ENCODE assay signal across 8 cellular contexts in the genomic region with DNA sequence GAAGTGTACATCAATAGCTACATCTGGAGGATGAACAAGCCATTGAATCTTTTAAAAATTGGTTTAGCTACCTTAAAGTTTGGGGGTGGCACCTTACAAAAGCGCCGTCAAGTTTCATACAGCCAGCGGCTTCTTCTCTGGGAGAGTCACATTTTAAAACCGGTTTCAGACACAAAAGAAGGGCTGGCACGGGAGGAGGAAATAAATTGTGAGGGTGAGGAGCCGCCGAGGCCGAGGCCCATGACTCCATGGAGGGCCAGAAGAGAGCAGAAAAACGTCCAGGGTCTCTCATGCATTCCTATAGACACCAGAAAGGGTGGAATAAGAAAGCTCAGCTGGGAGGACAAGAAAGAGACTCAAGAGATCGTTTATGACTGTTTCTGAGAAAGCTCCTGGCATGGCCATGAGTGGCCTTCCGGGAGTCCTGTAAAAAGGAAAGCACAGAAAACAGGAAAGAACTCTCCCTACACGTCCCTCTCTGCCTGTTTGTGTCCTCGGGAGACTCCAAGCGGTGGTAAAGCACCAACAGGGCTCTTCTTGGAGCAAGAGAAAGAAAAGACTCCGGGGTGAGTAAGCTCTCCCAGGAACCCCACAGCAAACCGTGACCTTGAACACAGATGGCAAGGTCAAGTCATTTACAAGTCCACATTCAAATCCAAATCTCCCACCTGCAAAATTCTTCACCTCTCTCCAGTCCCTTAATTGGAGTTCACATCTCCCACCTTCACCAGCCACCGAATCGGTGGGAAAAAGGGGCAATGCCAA. TPM values are rescaled to one million over a fixed set of nuclear protein-coding genes. Genes with fewer than 3 reads are reported as not detected.
DNase-seq lines count a peak whose midpoint lies in the region; ATAC-seq, FAIRE-seq and TF ChIP-seq lines count a peak whose summit lies in the region.

No MANE protein-coding gene starts in this region.

- H3K9me1 ChIP-seq in keratinocyte (ENCODE audit: control insufficient read depth, extremely low read depth, insufficient read depth, low read length): no peaks in the 10 kb centered on the region

- H4K20me1 ChIP-seq in PC-3 (ENCODE audit: low read length) (0 out of 2 replicates have a peak, but pooled peaks cover 6% of the 10 kb centered on the region), keratinocyte (ENCODE audit: control insufficient read depth, extremely low read depth, insufficient read depth, low read length) (no peaks in the 10 kb centered on the region)

- H3K27ac ChIP-seq in PC-3 (ENCODE audit: low read length): peak overlapping the region; percentile 52
- peak overlapping the region; percentile 59 for H3K27ac ChIP-seq in caudate nucleus (ENCODE audit: low read depth, low read length)
- H3K27ac ChIP-seq in keratinocyte (ENCODE audit: control insufficient read depth, insufficient read depth, low read length): peak overlapping the region; percentile 95
- H3K27ac ChIP-seq in skeletal muscle tissue (ENCODE audit: low read depth, low read length): peak overlapping the region; percentile 77

- TF ChIP-seq CTCF in PC-3 (conservative IDR thresholded peaks at IDR 0.05; ENCODE audit: low read depth, low read length): peak; percentile 44
- peak; percentile 28 to 57 (median 44) for TF ChIP-seq CTCF in keratinocyte (optimal IDR thresholded peaks at IDR 0.05 in 1 of 3, IDR thresholded peaks at IDR 0.05 in 1 of 3, conservative IDR thresholded peaks at IDR 0.05 in 1 of 3; ENCODE audit: extremely low read depth in 1 of 3, insufficient read depth in 2 of 3, low read length in 3 of 3)

- H3K4me1 ChIP-seq in PC-3 (ENCODE audit: insufficient read depth, low read length): peaks cover 41% of the 10 kb centered on the region
- peaks cover 31% of the 10 kb centered on the region for H3K4me1 ChIP-seq in keratinocyte (ENCODE audit: control insufficient read depth, extremely low read depth, insufficient read depth, low read length)
- H3K4me1 ChIP-seq in skeletal muscle tissue (ENCODE audit: control insufficient read depth in 3 of 3, insufficient read depth in 3 of 3, low read length in 3 of 3): peaks cover 27 to 36% (median 29%) of the 10 kb centered on the region in 3 donors

- ATAC-seq in PC-3 (peak; percentile 45), HG02798 (IDR thresholded peaks at IDR 0.05; ENCODE audit: poor library complexity, unreplicated experiment) (no peak)

- H3K36me3 Mint-ChIP-seq in activated CD4-positive, alpha-beta T cell treated with anti-CD3 and anti-CD28 coated beads, Interleukin-2, amount 10 ng/mL, durations not matched to agents 7 days and 5 days (ENCODE audit: low read depth): peaks cover 29% of the 10 kb centered on the region

- intact Hi-C loops in PC-3 (cut with micrococcal nuclease): loop anchor here (1.0 to 5.0 kb wide), 3 partner anchors 40 to 115 kb away; partner anchors contain the start of genes ARHGAP19, EXOSC1 and ZDHHC16

- H3K4me3 ChIP-seq in PC-3 (ENCODE audit: low read length) (peak overlapping the region; percentile 90), keratinocyte (ENCODE audit: control insufficient read depth in 2 of 3, extremely low read depth in 1 of 3, insufficient read depth in 2 of 3, low read depth in 1 of 3, low read length in 3 of 3) (peak overlapping the region; percentile 77 to 91 (median 82)), skeletal muscle tissue (ENCODE audit: low read length in 3 of 3) (peak overlapping the region; percentile 83 to 88 (median 85))

- POLR2A ChIA-PET in activated CD4-positive, alpha-beta T cell treated with anti-CD3 and anti-CD28 coated beads, Interleukin-2, amount 10 ng/mL, durations not matched to agents 7 days and 5 days (lab: Charles Lee): interaction anchor here (0.5 to 0.9 kb wide), 2 partner anchors 27 to 100 kb away, joined by 3 to 4 read pairs; no protein-coding TSS in a partner anchor
- POLR2A ChIA-PET in PC-3 (lab: Charles Lee; ENCODE audit: unreplicated experiment): interaction anchor here (0.7 to 1.3 kb wide), 2 partner anchors 54 to 88 kb away, joined by 3 to 4 read pairs; no protein-coding TSS in a partner anchor

- no peak for FAIRE-seq in keratinocyte (lab: Jason Lieb, UNC)

- H2AFZ ChIP-seq in PC-3 (ENCODE audit: low read length) (peak overlapping the region; percentile 55), keratinocyte (ENCODE audit: control insufficient read depth, low read length) (peak overlapping the region; percentile 78)

- H3K27ac Mint-ChIP-seq in activated CD4-positive, alpha-beta T cell treated with anti-CD3 and anti-CD28 coated beads, Interleukin-2, amount 10 ng/mL, durations not matched to agents 7 days and 5 days: peak overlapping the region; percentile 85

- peak overlapping the region; percentile 83 for H3K4me3 Mint-ChIP-seq in activated CD4-positive, alpha-beta T cell treated with anti-CD3 and anti-CD28 coated beads, Interleukin-2, amount 10 ng/mL, durations not matched to agents 7 days and 5 days

- H3K36me3 ChIP-seq in PC-3 (ENCODE audit: low read depth, low read length) (no peaks in the 10 kb centered on the region), keratinocyte (ENCODE audit: control insufficient read depth in 2 of 2, extremely low read depth in 1 of 2, insufficient read depth in 2 of 2, low read length in 2 of 2) (peaks cover 0 to 2% of the 10 kb centered on the region in 2 experiments), skeletal muscle tissue (ENCODE audit: control insufficient read depth in 3 of 3, insufficient read depth in 3 of 3, low read length in 3 of 3) (peaks cover 0 to 7% (median 6%) of the 10 kb centered on the region in 3 donors)

- no peaks in the 10 kb centered on the region for H3F3A ChIP-seq in PC-3 (ENCODE audit: low read length, unreplicated experiment)

- BruUV-seq in PC-3 (replicated peaks; lab: Mats Ljungman, UMichigan): TSS peak; percentile 64

- CTCF ChIA-PET in activated CD4-positive, alpha-beta T cell treated with anti-CD3 and anti-CD28 coated beads, Interleukin-2, amount 10 ng/mL, durations not matched to agents 7 days and 5 days (lab: Charles Lee): interaction anchor here (0.5 to 1.6 kb wide), 6 partner anchors 13 to 1182 kb away, joined by 3 to 5 read pairs (median 4); partner anchors contain the start of gene FRAT1
- CTCF ChIA-PET in PC-3 (lab: Charles Lee): interaction anchor here (0.7 to 2.1 kb wide), 2 partner anchors 25 to 54 kb away, joined by 3 to 20 read pairs; no protein-coding TSS in a partner anchor

- H3K4me1 Mint-ChIP-seq in activated CD4-positive, alpha-beta T cell treated with anti-CD3 and anti-CD28 coated beads, Interleukin-2, amount 10 ng/mL, durations not matched to agents 7 days and 5 days: peaks cover 48% of the 10 kb centered on the region

- H3K27me3 ChIP-seq in PC-3 (ENCODE audit: low read length) (no peaks in the 10 kb centered on the region), keratinocyte (ENCODE audit: control insufficient read depth, extremely low read depth, insufficient read depth, low read length) (no peaks in the 10 kb centered on the region), skeletal muscle tissue (ENCODE audit: control insufficient read depth in 3 of 3, insufficient read depth in 3 of 3, low read length in 3 of 3) (no peaks in the 10 kb centered on the region)

- H3K9me3 Mint-ChIP-seq in activated CD4-positive, alpha-beta T cell treated with anti-CD3 and anti-CD28 coated beads, Interleukin-2, amount 10 ng/mL, durations not matched to agents 7 days and 5 days: no peaks in the 10 kb centered on the region

- H3K9me2 ChIP-seq in PC-3 (replicated peaks; ENCODE audit: low read length): no peaks in the 10 kb centered on the region

- H3K4me2 ChIP-seq in PC-3 (ENCODE audit: low read length) (peak overlapping the region; percentile 99), keratinocyte (ENCODE audit: control insufficient read depth, extremely low read depth, insufficient read depth, low read depth, low read length) (peak overlapping the region; percentile 93)

- no peaks in the 10 kb centered on the region for H3K9me3 ChIP-seq in PC-3 (ENCODE audit: low read length)
- no peaks in the 10 kb centered on the region for H3K9me3 ChIP-seq in keratinocyte (ENCODE audit: control insufficient read depth, low read depth, low read length)
- no peaks in the 10 kb centered on the region for H3K9me3 ChIP-seq in skeletal muscle tissue (ENCODE audit: control insufficient read depth in 3 of 3, low read length in 3 of 3)

- dilution Hi-C loops in keratinocyte (cut with MboI; ENCODE audit: extremely low pct_ligation_motif_present, low sequenced_read_pairs): no loop called here

- H3K27me3 Mint-ChIP-seq in activated CD4-positive, alpha-beta T cell treated with anti-CD3 and anti-CD28 coated beads, Interleukin-2, amount 10 ng/mL, durations not matched to agents 7 days and 5 days: peaks cover 17% of the 10 kb centered on the region

- no peak for DNase-seq in activated CD4-positive, alpha-beta T cell treated with anti-CD3 and anti-CD28 coated beads, Interleukin-2, amount 10 ng/mL, durations not matched to agents 7 days and 5 days
- no peak for DNase-seq in activated CD4-positive, alpha-beta T cell treated with anti-CD3 and anti-CD28 coated beads for 1 hour
- DNase-seq in PC-3: peak; percentile 75
- peak in 43 of 61 donors; percentile 8 to 74 (median 35) for DNase-seq in caudate nucleus (lab: John Stamatoyannopoulos, UW)
- no peak for DNase-seq in keratinocyte (ENCODE audit: low read depth, low spot score)
- no peak for DNase-seq in NOMO-1 treated with DMSO at 0.1 percent for 48 hours (lab: John Stamatoyannopoulos, UW; ENCODE audit: unreplicated experiment)

- peaks cover 44% of the 10 kb centered on the region for H3K79me2 ChIP-seq in PC-3 (ENCODE audit: low read length)
- peaks cover 24% of the 10 kb centered on the region for H3K79me2 ChIP-seq in keratinocyte (ENCODE audit: control insufficient read depth, insufficient read depth, low read length)

- H3K9ac ChIP-seq in PC-3 (ENCODE audit: low read length) (peak overlapping the region; percentile 70), keratinocyte (ENCODE audit: control insufficient read depth, extremely low read depth, insufficient read depth, low read length) (peak overlapping the region; percentile 96), skeletal muscle tissue (ENCODE audit: low read depth in 1 of 3, low read length in 3 of 3) (peak overlapping the region; percentile 78 to 91 (median 82))

RNA-seq across cellular contexts. Expression of gene FRAT2, which starts 1.8 kb away (rescaled TPM):
- 10 to 100 TPM in 1 of 2 experiments, 1 to 10 TPM in 1; 9.0 to 10.7 TPM for total RNA-seq in activated CD4-positive, alpha-beta T cell treated with anti-CD3 and anti-CD28 coated beads, Interleukin-2, amount 10 ng/mL, durations not matched to agents 7 days and 5 days
- total RNA-seq in PC-3 (2014; rRNA removed): 19.2 and 26.7 TPM in 2 replicates
- 3.8 to 5.5 TPM (median 5.0 TPM) in 3 replicates for polyA plus RNA-seq in keratinocyte
- polyA plus RNA-seq in keratinocyte (2011; ENCODE audit: low read depth): 6.1 TPM
- polyA plus RNA-seq in keratinocyte (2011; cell fraction: cytosol; rRNA removed): 3.2 and 3.8 TPM in 2 replicates
- polyA plus RNA-seq in keratinocyte (2011; cell fraction: nucleus; rRNA removed): 4.3 and 4.9 TPM in 2 replicates
- polyA plus RNA-seq in keratinocyte (2012; ENCODE audit: low replicate concordance): 4.0 and 7.8 TPM in 2 replicates
- polyA minus RNA-seq in keratinocyte: 1.0 to 2.6 TPM (median 2.3 TPM) in 3 replicates
- polyA minus RNA-seq in keratinocyte (2011; cell fraction: cytosol; rRNA and poly(A)+ RNA removed): 4.0 TPM
- polyA minus RNA-seq in keratinocyte (2011; cell fraction: nucleus; rRNA and poly(A)+ RNA removed): 1.7 and 2.5 TPM in 2 replicates
- total RNA-seq in skeletal muscle tissue: 8.9 TPM

RNA-seq across cellular contexts. Expression of gene FRAT1, which starts 13.7 kb away (rescaled TPM):
- 1 to 10 TPM; 5.8 to 6.2 TPM for total RNA-seq in activated CD4-positive, alpha-beta T cell treated with anti-CD3 and anti-CD28 coated beads, Interleukin-2, amount 10 ng/mL, durations not matched to agents 7 days and 5 days
- total RNA-seq in PC-3 (2014; rRNA removed) (4.1 and 4.4 TPM in 2 replicates), skeletal muscle tissue (2.1 TPM)
- polyA plus RNA-seq in keratinocyte: 0.34 to 0.79 TPM (median 0.50 TPM) in 3 replicates
- polyA plus RNA-seq in keratinocyte (2011; ENCODE audit: low read depth): 0.36 TPM
- 0.24 and 0.39 TPM in 2 replicates for polyA plus RNA-seq in keratinocyte (2011; cell fraction: cytosol; rRNA removed)
- 0.45 and 0.60 TPM in 2 replicates for polyA plus RNA-seq in keratinocyte (2011; cell fraction: nucleus; rRNA removed)
- 0.69 and 1.0 TPM in 2 replicates for polyA plus RNA-seq in keratinocyte (2012; ENCODE audit: low replicate concordance)
- polyA minus RNA-seq in keratinocyte: 0.13 to 0.40 TPM (median 0.22 TPM) in 3 replicates
- not detected for polyA minus RNA-seq in keratinocyte (2011; cell fraction: cytosol; rRNA and poly(A)+ RNA removed)
- 0.39 and 0.95 TPM in 2 replicates for polyA minus RNA-seq in keratinocyte (2011; cell fraction: nucleus; rRNA and poly(A)+ RNA removed)

RNA-seq across cellular contexts. Expression of gene ARHGAP19, which starts 40.3 kb away (rescaled TPM):
- total RNA-seq in activated CD4-positive, alpha-beta T cell treated with anti-CD3 and anti-CD28 coated beads, Interleukin-2, amount 10 ng/mL, durations not matched to agents 7 days and 5 days: 10 to 100 TPM; 56.6 to 58.5 TPM
- total RNA-seq in PC-3 (2014; rRNA removed): 8.5 and 9.8 TPM in 2 replicates
- 2.9 to 7.5 TPM (median 5.0 TPM) in 3 replicates for polyA plus RNA-seq in keratinocyte
- polyA plus RNA-seq in keratinocyte (2011; ENCODE audit: low read depth): 0.75 TPM
- polyA plus RNA-seq in keratinocyte (2011; cell fraction: cytosol; rRNA removed): 1.8 and 3.3 TPM in 2 replicates
- 3.9 and 4.6 TPM in 2 replicates for polyA plus RNA-seq in keratinocyte (2011; cell fraction: nucleus; rRNA removed)
- polyA plus RNA-seq in keratinocyte (2012; ENCODE audit: low replicate concordance): 1.7 and 4.2 TPM in 2 replicates
- polyA minus RNA-seq in keratinocyte: 0.98 to 7.6 TPM (median 5.3 TPM) in 3 replicates
- 1.5 TPM for polyA minus RNA-seq in keratinocyte (2011; cell fraction: cytosol; rRNA and poly(A)+ RNA removed)
- polyA minus RNA-seq in keratinocyte (2011; cell fraction: nucleus; rRNA and poly(A)+ RNA removed): 1.7 and 3.5 TPM in 2 replicates
- total RNA-seq in skeletal muscle tissue: 13.0 TPM

Comparison
In these comparisons a context has a peak if more than half of its experiments do, and no peak if none do; other contexts are left out.
1. DNase-seq: peak in PC-3 (single experiment) and caudate nucleus (43 of 61); none in activated CD4-positive, alpha-beta T cell treated with anti-CD3 and anti-CD28 coated beads, Interleukin-2, amount 10 ng/mL, durations not matched to agents 7 days and 5 days (single experiment), activated CD4-positive, alpha-beta T cell treated with anti-CD3 and anti-CD28 coated beads for 1 hour (single experiment), keratinocyte (single experiment) and NOMO-1 treated with DMSO at 0.1 percent for 48 hours (single experiment).
2. Peak in every context shown above with its lines, with median percentiles within 50 percentile points of each other: H3K27ac ChIP-seq, H3K4me3 ChIP-seq and H3K9ac ChIP-seq.